In the genomic region with DNA sequence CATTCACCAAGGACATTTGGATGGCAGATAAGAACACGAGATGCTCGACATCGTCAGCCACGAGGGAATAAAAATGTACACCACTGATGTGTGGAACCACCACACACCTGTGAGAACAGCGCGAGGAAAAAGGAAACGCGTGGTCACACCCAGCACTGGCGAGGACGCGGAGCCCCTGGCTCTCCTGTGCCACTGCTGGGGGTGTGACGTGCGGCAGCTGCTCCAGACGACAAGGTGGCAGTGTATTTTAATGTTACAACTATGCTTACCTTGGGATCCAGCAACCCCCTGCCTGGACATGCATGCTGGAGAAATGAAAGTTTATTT, we compare ENCODE assay signal across 12 cellular contexts.
"Had no signal": no experiment of that assay in that cellular context is flagged by ENCODE, and none has a peak within 500 bp of the region (broad histone marks: within the 10 kb centered on the region; RNA-seq: fewer than 3 reads in every experiment).

No MANE protein-coding gene starts in this region.

- H3K4me3 ChIP-seq: breast epithelium, skin epidermis, transverse colon had no signal

- H3K4me3 Mint-ChIP-seq: stimulated activated effector memory CD8-positive, alpha-beta T cell treated with anti-CD3 and anti-CD28 coated beads, Interleukin-12 subunit alpha, Interleukin-12 subunit beta, amount 100 ng/mL, for 72 hours; T-helper 17 cell had no signal

- FAIRE-seq: keratinocyte had no signal

- H3K27ac Mint-ChIP-seq: activated T-cell treated with anti-CD3 and anti-CD28 coated beads, Interleukin-2, amount 50 U/mL, for 72 hours; stimulated activated effector memory CD8-positive, alpha-beta T cell treated with anti-CD3 and anti-CD28 coated beads, Interleukin-12 subunit alpha, Interleukin-12 subunit beta, amount 100 ng/mL, for 72 hours; T-helper 17 cell had no signal

- ATAC-seq: activated T-cell treated with anti-CD3 and anti-CD28 coated beads, Interleukin-2, amount 50 U/mL, for 72 hours; left ventricle myocardium superior; stimulated activated effector memory CD8-positive, alpha-beta T cell treated with anti-CD3 and anti-CD28 coated beads, Interleukin-12 subunit alpha, Interleukin-12 subunit beta, amount 100 ng/mL, for 72 hours; T-helper 17 cell had no signal

- H3K9me3 Mint-ChIP-seq: activated T-cell treated with anti-CD3 and anti-CD28 coated beads, Interleukin-2, amount 50 U/mL, for 72 hours; stimulated activated effector memory CD8-positive, alpha-beta T cell treated with anti-CD3 and anti-CD28 coated beads, Interleukin-12 subunit alpha, Interleukin-12 subunit beta, amount 100 ng/mL, for 72 hours had no signal

- H3K27ac ChIP-seq: breast epithelium, parathyroid adenoma, skin epidermis, transverse colon had no signal

- H3K36me3 Mint-ChIP-seq: stimulated activated effector memory CD8-positive, alpha-beta T cell treated with anti-CD3 and anti-CD28 coated beads, Interleukin-12 subunit alpha, Interleukin-12 subunit beta, amount 100 ng/mL, for 72 hours had no signal

- DNase-seq: activated gamma-delta T cell treated with Interleukin-2 at 50 U/mL for 16 hours; activated T-cell treated with anti-CD3 and anti-CD28 coated beads, Interleukin-2, amount 50 U/mL, for 72 hours; foreskin melanocyte; left ventricle myocardium superior; substantia nigra; T-helper 17 cell; transverse colon had no signal
